22 cellular contexts compared by ENCODE assay signal in the genomic region with DNA sequence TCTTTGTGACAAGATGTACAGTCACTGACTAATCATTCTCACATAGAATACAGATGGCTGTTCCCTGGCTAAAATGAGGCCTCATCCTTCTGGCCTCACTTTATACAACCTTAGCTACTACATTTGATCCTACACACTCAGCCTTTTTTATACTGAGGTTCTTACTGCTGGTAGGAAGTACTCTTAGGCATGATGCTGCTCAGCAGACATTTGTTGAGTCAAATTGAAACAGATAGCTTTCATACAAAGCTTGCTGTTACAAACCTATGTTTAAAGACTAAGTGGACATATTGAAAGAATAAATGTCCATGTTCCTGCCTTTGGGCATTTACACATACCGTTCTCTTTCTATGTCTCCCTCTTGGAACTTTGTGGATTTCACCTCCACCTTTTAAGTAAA.
A peak's percentile ranks its signal among the peaks of the same experiment; 100 is the strongest.
DNase-seq lines count a peak whose midpoint lies in the region; ATAC-seq and TF ChIP-seq lines count a peak whose summit lies in the region.
"Had no signal": no experiment of that assay in that cellular context is flagged by ENCODE, and none has a peak within 500 bp of the region (broad histone marks: within the 10 kb centered on the region; RNA-seq: fewer than 3 reads in every experiment).

No MANE protein-coding gene starts in this region.

- intact Hi-C loops in prostate gland (cut with DNase I) = no loop called here
- intact Hi-C loops in breast epithelium (cut with DNase I; ENCODE audit: low total_unique reads) = no loop called here

- no peaks in the 10 kb centered on the region for H3K27me3 ChIP-seq in prostate gland (replicated peaks; ENCODE audit: insufficient read depth)
- H3K27me3 ChIP-seq in breast epithelium = no peaks in the 10 kb centered on the region
- H3K27me3 ChIP-seq: brain microvascular endothelial cell, esophagus squamous epithelium, right lobe of liver, testis had no signal

- no peak overlapping the region for H3K27ac ChIP-seq in prostate gland
- no peak overlapping the region for H3K27ac ChIP-seq in breast epithelium
- H3K27ac ChIP-seq: brain microvascular endothelial cell, esophagus squamous epithelium, right lobe of liver, testis had no signal

- ATAC-seq in GM18499 (IDR thresholded peaks at IDR 0.05; ENCODE audit: insufficient read depth, unreplicated experiment) = peak; percentile 92
- peak; percentile 70 for ATAC-seq in GM19372 (IDR thresholded peaks at IDR 0.05; ENCODE audit: low read depth, unreplicated experiment)
- peak; percentile 95 for ATAC-seq in HG02759 (IDR thresholded peaks at IDR 0.05; ENCODE audit: unreplicated experiment)
- peak; percentile 80 for ATAC-seq in HG03457 (IDR thresholded peaks at IDR 0.05; ENCODE audit: unreplicated experiment)
- no peak for ATAC-seq in activated naive CD4-positive, alpha-beta T cell treated with anti-CD3 and anti-CD28 coated beads, Interleukin-2, amount 50 U/mL, for 72 hours
- ATAC-seq: HepG2, right lobe of liver had no signal

- WGBS in prostate gland = 88% methylated on average over 1 of the region's 1 CpG

- no peaks in the 10 kb centered on the region for H3K36me3 Mint-ChIP-seq in activated naive CD4-positive, alpha-beta T cell treated with anti-CD3 and anti-CD28 coated beads, Interleukin-2, amount 50 U/mL, for 72 hours
- H3K36me3 Mint-ChIP-seq: CD8-positive, alpha-beta memory T cell; memory B cell had no signal

- H3K36me3 ChIP-seq in prostate gland (no peaks in the 10 kb centered on the region), breast epithelium (no peaks in the 10 kb centered on the region)
- H3K36me3 ChIP-seq: brain microvascular endothelial cell, esophagus squamous epithelium, right lobe of liver had no signal

- H3K27ac Mint-ChIP-seq in activated naive CD4-positive, alpha-beta T cell treated with anti-CD3 and anti-CD28 coated beads, Interleukin-2, amount 50 U/mL, for 72 hours = no peak overlapping the region
- H3K27ac Mint-ChIP-seq: activated naive CD4-positive, alpha-beta T cell treated with anti-CD3 and anti-CD28 coated beads for 36 hours; CD8-positive, alpha-beta memory T cell; memory B cell; T-helper 1 cell treated with Interleukin-12 subunit alpha and Interleukin-12 subunit beta and Interleukin-4 antibody, amounts not matched to agents 30 μg/mL and 1 μg/mL, for 36 hours had no signal

- H3K4me3 ChIP-seq in prostate gland (no peak overlapping the region), breast epithelium (no peak overlapping the region)
- H3K4me3 ChIP-seq: esophagus squamous epithelium, right lobe of liver, testis had no signal

- TF ChIP-seq POLR2A in prostate gland (IDR thresholded peaks at IDR 0.05) = no peak
- no peak for TF ChIP-seq POLR2A in breast epithelium (IDR thresholded peaks at IDR 0.05)

- H3K9me3 ChIP-seq in prostate gland = no peaks in the 10 kb centered on the region
- H3K9me3 ChIP-seq in breast epithelium = no peaks in the 10 kb centered on the region
- H3K9me3 ChIP-seq: esophagus squamous epithelium, right lobe of liver, testis had no signal

- TF ChIP-seq CTCF in prostate gland (IDR thresholded peaks at IDR 0.05) (no peak), breast epithelium (IDR thresholded peaks at IDR 0.05) (no peak)

- H3K9me3 Mint-ChIP-seq in activated naive CD4-positive, alpha-beta T cell treated with anti-CD3 and anti-CD28 coated beads, Interleukin-2, amount 50 U/mL, for 72 hours = no peaks in the 10 kb centered on the region
- H3K9me3 Mint-ChIP-seq: CD8-positive, alpha-beta memory T cell; memory B cell; neural crest cell; T-helper 1 cell treated with Interleukin-12 subunit alpha and Interleukin-12 subunit beta and Interleukin-4 antibody, amounts not matched to agents 30 μg/mL and 1 μg/mL, for 36 hours had no signal

- H3K4me1 ChIP-seq in prostate gland (replicated peaks) (no peaks in the 10 kb centered on the region), breast epithelium (no peaks in the 10 kb centered on the region)
- H3K4me1 ChIP-seq: esophagus squamous epithelium, right lobe of liver, testis had no signal

- DNase-seq in prostate gland (ENCODE audit: low spot score) (no peak), breast epithelium (ENCODE audit: low spot score in 2 of 2) (no peak), RPMI8226 (no peak)
- DNase-seq in activated naive CD4-positive, alpha-beta T cell treated with anti-CD3 and anti-CD28 coated beads, Interleukin-2, amount 50 U/mL, for 72 hours (ENCODE audit: low spot score in 2 of 2) = no peak
- DNase-seq: activated naive CD4-positive, alpha-beta T cell treated with anti-CD3 and anti-CD28 coated beads for 36 hours; brain microvascular endothelial cell; CD8-positive, alpha-beta memory T cell; EL; esophagus squamous epithelium; GOT3; head of caudate nucleus; NK-92 treated with Interleukin-12 subunit alpha and Interleukin-12 subunit beta, amount 100 ng/mL, for 24 hours; right lobe of liver; testis had no signal

Comparison
In these comparisons a context has a peak if more than half of its experiments do, and no peak if none do; other contexts are left out.
1. ATAC-seq: peak in GM18499 (single experiment), GM19372 (single experiment), HG02759 (single experiment) and HG03457 (single experiment); none in activated naive CD4-positive, alpha-beta T cell treated with anti-CD3 and anti-CD28 coated beads, Interleukin-2, amount 50 U/mL, for 72 hours (0 of 2).